Comparison of ENCODE assay signal across 10 cellular contexts in genomic region chr19:40521276-40521675, GRCh38. TPM values are rescaled to one million over a fixed set of nuclear protein-coding genes. Genes with fewer than 3 reads are reported as not detected.
DNase-seq lines count a peak whose midpoint lies in the region; ATAC-seq, FAIRE-seq and TF ChIP-seq lines count a peak whose summit lies in the region.
"Had no signal": no experiment of that assay in that cellular context is flagged by ENCODE, and none has a peak within 500 bp of the region (broad histone marks: within the 10 kb centered on the region; RNA-seq: fewer than 3 reads in every experiment).

No MANE protein-coding gene starts in this region.

- no peaks in the 10 kb centered on the region for H3F3A ChIP-seq in GM23248 (ENCODE audit: insufficient read depth)

- no peak overlapping the region for H3K4me3 Mint-ChIP-seq in stimulated activated memory B cell treated with anti-CD40 and anti-IgM and Interleukin-4, amounts not matched to agents 10 μg/mL and 1 μg/mL and 100 μg/mL, for 72 hours

- no peak overlapping the region for H2AFZ ChIP-seq in GM23248
- H2AFZ ChIP-seq: parathyroid adenoma had no signal

- H3K27ac ChIP-seq in GM23248 (no peak overlapping the region), body of pancreas (no peak overlapping the region)
- H3K27ac ChIP-seq: parathyroid adenoma had no signal

- 48 to 50% methylated on average over 8 of the region's 8 CpGs for WGBS in GM23248 (ENCODE audit: low coverage in 1 of 2, low lambda C conversion rate in 2 of 2, missing lambda C conversion rate in 2 of 2), 2 experiments
- WGBS in body of pancreas, 2 donors = 71 to 74% methylated on average over 8 of the region's 8 CpGs

- no peaks in the 10 kb centered on the region for H4K20me1 ChIP-seq in GM23248 (ENCODE audit: insufficient read depth)

- no peak overlapping the region for H3K27ac Mint-ChIP-seq in stimulated activated memory B cell treated with anti-CD40 and anti-IgM and Interleukin-4, amounts not matched to agents 10 μg/mL and 1 μg/mL and 100 μg/mL, for 72 hours

- H3K36me3 Mint-ChIP-seq in stimulated activated memory B cell treated with anti-CD40 and anti-IgM and Interleukin-4, amounts not matched to agents 10 μg/mL and 1 μg/mL and 100 μg/mL, for 72 hours = no peaks in the 10 kb centered on the region

- TF ChIP-seq POLR2A in body of pancreas (IDR thresholded peaks at IDR 0.05) = no peak

- no peaks in the 10 kb centered on the region for H3K9me2 ChIP-seq in GM23248 (ENCODE audit: insufficient read depth)

- peaks cover 21% of the 10 kb centered on the region for H3K27me3 Mint-ChIP-seq in stimulated activated memory B cell treated with anti-CD40 and anti-IgM and Interleukin-4, amounts not matched to agents 10 μg/mL and 1 μg/mL and 100 μg/mL, for 72 hours

- intact Hi-C loops in body of pancreas (cut with DNase I) = loop anchor here (10.0 kb wide), 1 partner anchor 114 kb away; no protein-coding TSS in a partner anchor

- FAIRE-seq in D721Med (lab: Jason Lieb, UNC) = no peak

- no peak for DNase-seq in D721Med (ENCODE audit: insufficient read length, low spot score)
- peak; percentile 38 for DNase-seq in GM23248
- peak; percentile 43 for DNase-seq in RPMI8226
- peak in 1 of 2 donors; percentile 59 for DNase-seq in foreskin fibroblast
- no peak for DNase-seq in NCI-H524 treated with DMSO at 0.1 percent for 48 hours (lab: John Stamatoyannopoulos, UW)
- no peak for DNase-seq in body of pancreas
- DNase-seq: cortex of kidney had no signal

- H3K36me3 ChIP-seq in GM23248 (ENCODE audit: low read depth) = no peaks in the 10 kb centered on the region
- H3K36me3 ChIP-seq in body of pancreas (replicated peaks in 1 of 2; ENCODE audit: insufficient read depth in 1 of 2, low read depth in 2 of 2) = no peaks in the 10 kb centered on the region
- H3K36me3 ChIP-seq: HAP-1 had no signal

- no peak overlapping the region for H3K9ac ChIP-seq in GM23248
- H3K9ac ChIP-seq: parathyroid adenoma had no signal

- peaks cover 8% of the 10 kb centered on the region for H3K27me3 ChIP-seq in GM23248 (replicated peaks; ENCODE audit: insufficient read depth)
- no peaks in the 10 kb centered on the region for H3K27me3 ChIP-seq in body of pancreas

- in situ Hi-C loops in GM23248 (cut with MboI) = no loop called here

- H3K4me2 ChIP-seq in GM23248 (ENCODE audit: unreplicated experiment) = no peak overlapping the region

- no peaks in the 10 kb centered on the region for H3K4me1 ChIP-seq in GM23248 (ENCODE audit: insufficient read depth)
- H3K4me1 ChIP-seq in body of pancreas = peaks cover 15% of the 10 kb centered on the region
- H3K4me1 ChIP-seq: HAP-1, parathyroid adenoma had no signal

- H3K4me3 ChIP-seq in GM23248 = no peak overlapping the region
- H3K4me3 ChIP-seq in foreskin fibroblast (ENCODE audit: low read depth in 1 of 2, low read length in 2 of 2) = no peak overlapping the region
- H3K4me3 ChIP-seq in body of pancreas = no peak overlapping the region
- H3K4me3 ChIP-seq: HAP-1 had no signal

- H3K9me3 Mint-ChIP-seq in stimulated activated memory B cell treated with anti-CD40 and anti-IgM and Interleukin-4, amounts not matched to agents 10 μg/mL and 1 μg/mL and 100 μg/mL, for 72 hours = no peaks in the 10 kb centered on the region

- no peaks in the 10 kb centered on the region for H3K79me2 ChIP-seq in GM23248 (ENCODE audit: insufficient read depth)
- H3K79me2 ChIP-seq: parathyroid adenoma had no signal

- ATAC-seq in stimulated activated memory B cell treated with anti-CD40 and anti-IgM and Interleukin-4, amounts not matched to agents 10 μg/mL and 1 μg/mL and 100 μg/mL, for 72 hours = no peak
- ATAC-seq in body of pancreas = no peak

- TF ChIP-seq CTCF in D721Med (IDR thresholded peaks at IDR 0.05; ENCODE audit: insufficient read depth, missing control alignments) (peak; percentile 27), foreskin fibroblast (IDR thresholded peaks at IDR 0.05; ENCODE audit: low read depth, low read length) (peak; percentile 50), body of pancreas (IDR thresholded peaks at IDR 0.05) (no peak)

- H3K4me1 Mint-ChIP-seq in stimulated activated memory B cell treated with anti-CD40 and anti-IgM and Interleukin-4, amounts not matched to agents 10 μg/mL and 1 μg/mL and 100 μg/mL, for 72 hours = peaks cover 5% of the 10 kb centered on the region

- H3K9me3 ChIP-seq in GM23248 (ENCODE audit: low read depth) = no peaks in the 10 kb centered on the region
- no peaks in the 10 kb centered on the region for H3K9me3 ChIP-seq in body of pancreas
- H3K9me3 ChIP-seq: HAP-1 had no signal

RNA-seq across cellular contexts. Expression of gene SPTBN4, which starts 54.5 kb away (rescaled TPM):
- 2.1 and 2.8 TPM in 2 replicates for total RNA-seq in GM23248 (2014; rRNA removed; shearing (Covaris generic))
- 0.24 and 0.69 TPM in 2 replicates for polyA plus RNA-seq in GM23248 (2016; fragmentation: Nextera tagmentation; extraction: Ambion mirVana)
- total RNA-seq in body of pancreas = 1 to 10 TPM; 1.8 to 6.3 TPM

RNA-seq across cellular contexts. Expression of gene SHKBP1, which starts 55.4 kb away (rescaled TPM):
- 27.8 and 36.3 TPM in 2 replicates for total RNA-seq in GM23248 (2014; rRNA removed; shearing (Covaris generic))
- polyA plus RNA-seq in GM23248 (2016; fragmentation: Nextera tagmentation; extraction: Ambion mirVana) = 62.2 and 66.4 TPM in 2 replicates
- total RNA-seq in body of pancreas = 10 to 100 TPM; 43.3 to 63.6 TPM

RNA-seq across cellular contexts. Expression of gene BLVRB, which starts 55.7 kb away (rescaled TPM):
- total RNA-seq in GM23248 (2014; rRNA removed; shearing (Covaris generic)) = 50.7 and 71.1 TPM in 2 replicates
- polyA plus RNA-seq in GM23248 (2016; fragmentation: Nextera tagmentation; extraction: Ambion mirVana) = 52.7 and 56.9 TPM in 2 replicates
- total RNA-seq in body of pancreas = 100 to 1,000 TPM in 1 of 2 donors, 10 to 100 TPM in 1; 79.8 to 109 TPM

Comparison
In these comparisons a context has a peak if more than half of its experiments do, and no peak if none do; other contexts are left out.
1. DNase-seq: peak in GM23248 (single experiment) and RPMI8226 (single experiment); none in D721Med (single experiment), NCI-H524 treated with DMSO at 0.1 percent for 48 hours (single experiment) and body of pancreas (0 of 4).
2. CTCF ChIP-seq: peak in D721Med (single experiment) and foreskin fibroblast (single experiment); none in body of pancreas (0 of 7).